Comparison of ENCODE assay signal across 33 cellular contexts in genomic region chr1:199752688-199753027, GRCh38.
"Had no signal": no experiment of that assay in that cellular context is flagged by ENCODE, and none has a peak within 500 bp of the region (broad histone marks: within the 10 kb centered on the region; RNA-seq: fewer than 3 reads in every experiment).

No MANE protein-coding gene starts in this region.

- H3K27ac ChIP-seq: cardiac muscle cell, colonic mucosa, epithelial cell of prostate, esophagus squamous epithelium, gastroesophageal sphincter, VCaP had no signal

- H3K9me3 Mint-ChIP-seq: activated B cell treated with CpG ODN at 0.5 μM for 24 hours; activated CD8-positive, alpha-beta T cell treated with anti-CD3 and anti-CD28 coated beads for 36 hours; activated T-cell treated with anti-CD3 and anti-CD28 coated beads, Interleukin-2, amount 50 U/mL, for 4 hours; activated T-helper 17 cell treated with anti-CD3 and anti-CD28 coated beads, Interleukin-2, amount 50 U/mL, for 72 hours; T-helper 2 cell treated with Interferon-gamma antibody and Interleukin-4, amounts not matched to agents 5 μg/mL and 100 μg/mL, for 36 hours had no signal

- H3K4me3 Mint-ChIP-seq: activated B cell treated with CpG ODN at 0.5 μM for 24 hours; activated CD8-positive, alpha-beta T cell treated with anti-CD3 and anti-CD28 coated beads for 36 hours; activated naive CD8-positive, alpha-beta T cell; activated T-cell treated with anti-CD3 and anti-CD28 coated beads, Interleukin-2, amount 50 U/mL, for 4 hours; activated T-helper 17 cell treated with anti-CD3 and anti-CD28 coated beads, Interleukin-2, amount 50 U/mL, for 72 hours; T-helper 17 cell; T-helper 2 cell treated with Interferon-gamma antibody and Interleukin-4, amounts not matched to agents 5 μg/mL and 100 μg/mL, for 36 hours had no signal

- H3K4me1 ChIP-seq: colonic mucosa, esophagus squamous epithelium, gastroesophageal sphincter had no signal

- H3K27me3 ChIP-seq: cardiac muscle cell, colonic mucosa had no signal

- H3K9me3 ChIP-seq: colonic mucosa, esophagus squamous epithelium had no signal

- ATAC-seq: activated CD4-positive, CD25-positive, alpha-beta regulatory T cell treated with anti-CD3 and anti-CD28 coated beads, Interleukin-2, amount 50 U/mL, for 24 hours; activated CD8-positive, alpha-beta T cell treated with anti-CD3 and anti-CD28 coated beads for 36 hours; activated T-cell treated with anti-CD3 and anti-CD28 coated beads, Interleukin-2, amount 50 U/mL, for 4 hours; activated T-helper 17 cell treated with anti-CD3 and anti-CD28 coated beads, Interleukin-2, amount 50 U/mL, for 72 hours; gastroesophageal sphincter; T-helper 17 cell had no signal

- H3K4me3 ChIP-seq: cardiac muscle cell, colonic mucosa, esophagus squamous epithelium, gastroesophageal sphincter had no signal

- H3K36me3 ChIP-seq: cardiac muscle cell, colonic mucosa, esophagus squamous epithelium, gastroesophageal sphincter had no signal

- DNase-seq: activated B cell treated with CpG ODN at 0.5 μM for 24 hours; activated CD4-positive, alpha-beta T cell treated with anti-CD3 and anti-CD28 coated beads for 48 hours; activated CD4-positive, alpha-beta T cell treated with anti-CD3 and anti-CD28 coated beads, Interleukin-2, amount 50 U/mL, for 1 hour; activated CD4-positive, alpha-beta T cell treated with anti-CD3 and anti-CD28 coated beads, Interleukin-2, amount 50 U/mL, for 48 hours; activated CD8-positive, alpha-beta memory T cell treated with anti-CD3 and anti-CD28 coated beads for 24 hours; activated CD8-positive, alpha-beta T cell treated with anti-CD3 and anti-CD28 coated beads for 36 hours; activated effector memory CD4-positive, alpha-beta T cell treated with Interleukin-2 at 50 U/mL for 16 hours; activated gamma-delta T cell treated with Interleukin-2 at 50 U/mL for 16 hours; activated naive CD4-positive, alpha-beta T cell treated with anti-CD3 and anti-CD28 coated beads, Interleukin-2, amount 50 U/mL, for 16 hours; activated naive CD4-positive, alpha-beta T cell treated with Interleukin-2 at 50 U/mL for 16 hours; activated T-cell treated with anti-CD3 and anti-CD28 coated beads, Interleukin-2, amount 50 U/mL, for 4 hours; amniotic stem cell; anterior cingulate cortex; central memory CD4-positive, alpha-beta T cell; cerebellar nuclear complex; colonic mucosa; effector CD8-positive, alpha-beta T cell; esophagus squamous epithelium; foreskin melanocyte; T-helper 1 cell; T-helper 17 cell; T1000 had no signal

- H3K27ac Mint-ChIP-seq: activated B cell treated with CpG ODN at 0.5 μM for 24 hours; activated CD8-positive, alpha-beta T cell treated with anti-CD3 and anti-CD28 coated beads for 36 hours; activated naive CD8-positive, alpha-beta T cell; activated T-helper 17 cell treated with anti-CD3 and anti-CD28 coated beads, Interleukin-2, amount 50 U/mL, for 72 hours; T-helper 17 cell; T-helper 2 cell treated with Interferon-gamma antibody and Interleukin-4, amounts not matched to agents 5 μg/mL and 100 μg/mL, for 36 hours had no signal

- H3K36me3 Mint-ChIP-seq: activated naive CD8-positive, alpha-beta T cell had no signal

- FAIRE-seq: astrocyte, endometrium, endothelial cell of umbilical vein had no signal

- H3K4me1 Mint-ChIP-seq: activated B cell treated with CpG ODN at 0.5 μM for 24 hours; activated T-helper 17 cell treated with anti-CD3 and anti-CD28 coated beads, Interleukin-2, amount 50 U/mL, for 72 hours; T-helper 17 cell had no signal
